Comparison of ENCODE assay signal across 5 cellular contexts in genomic region chr9:72007726-72008125, GRCh38. TPM values are rescaled to one million over a fixed set of nuclear protein-coding genes. Genes with fewer than 3 reads are reported as not detected.
"Had no signal": no experiment of that assay in that cellular context is flagged by ENCODE, and none has a peak within 500 bp of the region (broad histone marks: within the 10 kb centered on the region; RNA-seq: fewer than 3 reads in every experiment).

No MANE protein-coding gene starts in this region.

RNA-seq across cellular contexts. Expression of gene C9orf57, which starts 52.7 kb away (rescaled TPM):
- total RNA-seq: GM23248, H1, H7, H9, HFFc6 had no signal
- polyA plus RNA-seq: GM23248, H1 had no signal
